8 cellular contexts compared by ENCODE assay signal in genomic region chr18:77208969-77209368, GRCh38. TPM values are rescaled to one million over a fixed set of nuclear protein-coding genes. Genes with fewer than 3 reads are reported as not detected.
DNase-seq lines count a peak whose midpoint lies in the region; ATAC-seq and TF ChIP-seq lines count a peak whose summit lies in the region.

No MANE protein-coding gene starts in this region.

- intact Hi-C loops in CD4-positive, alpha-beta T cell (cut with DNase I, micrococcal nuclease), result loop anchor here (2.0 to 10.0 kb wide), 3 partner anchors 77 to 404 kb away; partner anchors contain the start of gene MBP (in 2 of the 2)
- intact Hi-C loops in ascending aorta (cut with DNase I), result loop anchor here (5.0 kb wide), 1 partner anchor 152 kb away; no protein-coding TSS in a partner anchor

- POLR2A ChIA-PET in CD4-positive, alpha-beta T cell (lab: Charles Lee), result interaction anchor here (1.1 to 1.5 kb wide), 6 partner anchors 63 to 155 kb away, joined by 3 to 4 read pairs (median 3); partner anchors contain the start of gene MBP

- peak overlapping the region; percentile 90 for H3K27ac Mint-ChIP-seq in CD4-positive, alpha-beta T cell

- no peaks in the 10 kb centered on the region for H3K9me3 Mint-ChIP-seq in CD4-positive, alpha-beta T cell

- H3K4me3 ChIP-seq in SU-DHL-6 (ENCODE audit: insufficient read depth, low read length, poor library complexity, severe bottlenecking) (peak overlapping the region; percentile 12), skeletal muscle tissue (ENCODE audit: low read length in 3 of 3) (peak overlapping the region in 1 of 3 donors; percentile 60), ascending aorta (peak overlapping the region in 1 of 2 donors; percentile 25)

- H3K9ac ChIP-seq in SU-DHL-6 (ENCODE audit: low read length) (no peak overlapping the region), skeletal muscle tissue (ENCODE audit: low read depth in 1 of 3, low read length in 3 of 3) (peak overlapping the region in 1 of 3 donors; percentile 16)

- no peaks in the 10 kb centered on the region for H3K79me2 ChIP-seq in SU-DHL-6 (ENCODE audit: insufficient read depth, low read length)

- peak overlapping the region; percentile 38 for H3K27ac ChIP-seq in CD4-positive, alpha-beta T cell (ENCODE audit: low read depth, low read length)
- H3K27ac ChIP-seq in SU-DHL-6 (ENCODE audit: low read depth, low read length) (no peak overlapping the region), skeletal muscle tissue (ENCODE audit: low read depth, low read length) (peak overlapping the region; percentile 63), ascending aorta (no peak overlapping the region)

- H2AFZ ChIP-seq in SU-DHL-6 (ENCODE audit: low read depth, low read length, severe bottlenecking), result no peak overlapping the region

- no peaks in the 10 kb centered on the region for H3K27me3 Mint-ChIP-seq in CD4-positive, alpha-beta T cell

- peak in 2 of 10 experiments; percentile 0 to 11 for DNase-seq in CD4-positive, alpha-beta T cell
- DNase-seq in fibroblast of peridontal ligament (ENCODE audit: extremely low read depth), result peak; percentile 60
- no peak for DNase-seq in ascending aorta (ENCODE audit: low spot score in 2 of 2)
- DNase-seq in retina, result no peak

- H3K9me2 ChIP-seq in SU-DHL-6 (replicated peaks; ENCODE audit: insufficient read depth, low read length), result no peaks in the 10 kb centered on the region

- H3K4me2 ChIP-seq in SU-DHL-6 (ENCODE audit: low read depth, low read length, poor library complexity, severe bottlenecking), result peak overlapping the region; percentile 41

- peaks cover 20 to 28% (median 26%) of the 10 kb centered on the region in 3 donors for H3K4me1 ChIP-seq in skeletal muscle tissue (ENCODE audit: control insufficient read depth in 3 of 3, insufficient read depth in 3 of 3, low read length in 3 of 3)
- H3K4me1 ChIP-seq in ascending aorta, result peaks cover 0 to 15% of the 10 kb centered on the region in 2 donors

- H4K20me1 ChIP-seq in SU-DHL-6 (ENCODE audit: low read depth, low read length), result no peaks in the 10 kb centered on the region

- peaks cover 51% of the 10 kb centered on the region for H3K4me1 Mint-ChIP-seq in CD4-positive, alpha-beta T cell (ENCODE audit: low read depth)

- ATAC-seq in CD4-positive, alpha-beta T cell (ENCODE audit: poor library complexity), result peak; percentile 62
- ATAC-seq in GM19035 (IDR thresholded peaks at IDR 0.05; ENCODE audit: unreplicated experiment) (peak; percentile 70), HG03139 (IDR thresholded peaks at IDR 0.05; ENCODE audit: unreplicated experiment) (peak; percentile 68)

- no peak for TF ChIP-seq CTCF in CD4-positive, alpha-beta T cell (IDR thresholded peaks at IDR 0.05)
- TF ChIP-seq CTCF in SU-DHL-6 (IDR thresholded peaks at IDR 0.05; ENCODE audit: insufficient read depth, low read length, poor library complexity, severe bottlenecking), result no peak
- no peak for TF ChIP-seq CTCF in ascending aorta (IDR thresholded peaks at IDR 0.05)

- H3K36me3 Mint-ChIP-seq in CD4-positive, alpha-beta T cell (ENCODE audit: low read depth), result no peaks in the 10 kb centered on the region

- H3K36me3 ChIP-seq in SU-DHL-6 (ENCODE audit: low read length) (no peaks in the 10 kb centered on the region), skeletal muscle tissue (ENCODE audit: control insufficient read depth in 3 of 3, insufficient read depth in 3 of 3, low read length in 3 of 3) (no peaks in the 10 kb centered on the region), ascending aorta (no peaks in the 10 kb centered on the region)

- peak overlapping the region; percentile 94 for H3K4me3 Mint-ChIP-seq in CD4-positive, alpha-beta T cell

- CTCF ChIA-PET in CD4-positive, alpha-beta T cell (lab: Charles Lee), result no interaction called here

- no peaks in the 10 kb centered on the region for H3F3A ChIP-seq in SU-DHL-6 (ENCODE audit: insufficient read depth)

- H3K27me3 ChIP-seq in CD4-positive, alpha-beta T cell (ENCODE audit: control insufficient read depth, insufficient read depth, low read length), result no peaks in the 10 kb centered on the region
- H3K27me3 ChIP-seq in SU-DHL-6 (ENCODE audit: low read length), result no peaks in the 10 kb centered on the region
- H3K27me3 ChIP-seq in skeletal muscle tissue (ENCODE audit: control insufficient read depth in 3 of 3, insufficient read depth in 3 of 3, low read length in 3 of 3), result no peaks in the 10 kb centered on the region
- H3K27me3 ChIP-seq in ascending aorta, result no peaks in the 10 kb centered on the region

- H3K9me3 ChIP-seq in CD4-positive, alpha-beta T cell (ENCODE audit: control insufficient read depth, low read length), result no peaks in the 10 kb centered on the region
- H3K9me3 ChIP-seq in SU-DHL-6 (ENCODE audit: insufficient read depth, low read length), result no peaks in the 10 kb centered on the region
- H3K9me3 ChIP-seq in skeletal muscle tissue (ENCODE audit: control insufficient read depth in 3 of 3, low read length in 3 of 3), result no peaks in the 10 kb centered on the region
- H3K9me3 ChIP-seq in ascending aorta, result no peaks in the 10 kb centered on the region

RNA-seq across cellular contexts. Expression of gene GALR1, which starts 40.7 kb away (rescaled TPM):
- total RNA-seq in CD4-positive, alpha-beta T cell, result not detected
- total RNA-seq in skeletal muscle tissue, result not detected
- total RNA-seq in ascending aorta, result not detected

Comparison
In these comparisons a context has a peak if more than half of its experiments do, and no peak if none do; other contexts are left out.
1. H3K27ac ChIP-seq: peak in CD4-positive, alpha-beta T cell (single experiment) and skeletal muscle tissue (single experiment); none in SU-DHL-6 (single experiment) and ascending aorta (0 of 2).
2. Peak in every context shown above with its lines, with median percentiles within 50 percentile points of each other: ATAC-seq.